Comparison of ENCODE assay signal across 1 cellular context in the genomic region with DNA sequence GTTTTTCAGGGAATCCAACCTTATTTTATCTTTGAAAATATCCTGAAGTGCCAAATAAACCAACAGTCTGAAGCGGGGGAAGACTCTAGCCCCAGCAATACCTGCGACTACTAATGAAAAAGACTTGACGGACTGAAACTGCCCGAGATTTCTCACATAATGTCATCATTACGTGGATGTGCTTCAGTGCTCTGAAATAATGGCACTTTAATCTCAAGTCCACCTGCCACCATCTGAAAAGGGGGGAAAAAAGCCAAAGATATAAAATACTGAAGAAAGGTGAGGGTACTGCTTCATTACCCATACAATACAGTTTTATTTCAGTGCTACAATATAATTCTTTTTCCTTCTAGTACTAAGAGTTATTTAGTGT.
TF ChIP-seq lines count a peak whose summit lies in the region.

No MANE protein-coding gene starts in this region.

TF ChIP-seq in WTC11, 78 proteins besides CTCF, POLR2A, EP300 and RAD21 (continued from another document):
- TF ChIP-seq, protein P1, sequence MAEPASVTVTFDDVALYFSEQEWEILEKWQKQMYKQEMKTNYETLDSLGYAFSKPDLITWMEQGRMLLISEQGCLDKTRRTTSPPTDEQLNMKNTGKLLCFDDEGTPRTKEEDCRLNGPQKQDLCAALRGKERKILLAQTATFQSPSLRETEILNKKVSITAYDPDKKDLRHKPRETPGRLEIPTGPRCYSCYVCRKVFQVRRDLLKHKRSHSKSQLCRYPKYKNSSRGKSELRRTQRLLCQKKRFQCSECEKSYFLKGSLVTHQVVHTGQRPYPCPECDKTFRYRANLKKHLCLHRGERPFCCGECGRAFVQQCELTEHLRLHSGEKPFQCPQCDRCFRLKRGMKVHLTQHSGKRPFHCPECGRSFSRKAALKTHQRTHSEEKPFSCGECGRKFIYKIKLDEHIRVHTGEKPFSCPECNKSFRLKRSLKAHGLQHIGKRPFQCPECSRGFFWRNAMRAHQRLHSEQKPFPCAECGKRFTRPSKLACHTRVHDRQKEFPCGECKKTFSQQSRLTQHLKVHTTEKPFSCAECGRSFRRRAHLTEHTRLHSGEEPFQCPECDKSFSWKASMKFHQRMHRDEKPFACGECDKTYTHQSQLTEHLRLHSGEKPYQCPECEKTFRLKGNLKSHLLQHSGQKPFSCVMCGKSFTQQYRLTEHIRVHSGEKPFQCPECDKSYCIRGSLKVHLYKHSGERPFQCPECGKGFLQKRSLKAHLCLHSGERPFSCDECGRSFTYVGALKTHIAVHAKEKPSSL (CRISPR knock-in tag; conservative IDR thresholded peaks at IDR 0.05) = no peak
- TF ChIP-seq ZNF671 (CRISPR knock-in tag; IDR thresholded peaks at IDR 0.05) = no peak
- TF ChIP-seq, protein P2, sequence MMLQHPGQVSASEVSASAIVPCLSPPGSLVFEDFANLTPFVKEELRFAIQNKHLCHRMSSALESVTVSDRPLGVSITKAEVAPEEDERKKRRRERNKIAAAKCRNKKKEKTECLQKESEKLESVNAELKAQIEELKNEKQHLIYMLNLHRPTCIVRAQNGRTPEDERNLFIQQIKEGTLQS (CRISPR knock-in tag; conservative IDR thresholded peaks at IDR 0.05) = no peak
- no peak for TF ChIP-seq SMAD4 (CRISPR knock-in tag; IDR thresholded peaks at IDR 0.05)
- TF ChIP-seq ZNF219 (CRISPR knock-in tag; IDR thresholded peaks at IDR 0.05; ENCODE audit: borderline replicate concordance) = no peak
- no peak for TF ChIP-seq GABPB1 (CRISPR knock-in tag; IDR thresholded peaks at IDR 0.05)
- TF ChIP-seq, protein P3, sequence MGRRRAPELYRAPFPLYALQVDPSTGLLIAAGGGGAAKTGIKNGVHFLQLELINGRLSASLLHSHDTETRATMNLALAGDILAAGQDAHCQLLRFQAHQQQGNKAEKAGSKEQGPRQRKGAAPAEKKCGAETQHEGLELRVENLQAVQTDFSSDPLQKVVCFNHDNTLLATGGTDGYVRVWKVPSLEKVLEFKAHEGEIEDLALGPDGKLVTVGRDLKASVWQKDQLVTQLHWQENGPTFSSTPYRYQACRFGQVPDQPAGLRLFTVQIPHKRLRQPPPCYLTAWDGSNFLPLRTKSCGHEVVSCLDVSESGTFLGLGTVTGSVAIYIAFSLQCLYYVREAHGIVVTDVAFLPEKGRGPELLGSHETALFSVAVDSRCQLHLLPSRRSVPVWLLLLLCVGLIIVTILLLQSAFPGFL (CRISPR knock-in tag; IDR thresholded peaks at IDR 0.05; ENCODE audit: borderline replicate concordance) = no peak
- TF ChIP-seq ZNF317 (CRISPR knock-in tag; IDR thresholded peaks at IDR 0.05; ENCODE audit: borderline replicate concordance, low read depth) = no peak
- TF ChIP-seq ZBTB21 (CRISPR knock-in tag; IDR thresholded peaks at IDR 0.05; ENCODE audit: borderline replicate concordance) = no peak
- TF ChIP-seq, protein P4, sequence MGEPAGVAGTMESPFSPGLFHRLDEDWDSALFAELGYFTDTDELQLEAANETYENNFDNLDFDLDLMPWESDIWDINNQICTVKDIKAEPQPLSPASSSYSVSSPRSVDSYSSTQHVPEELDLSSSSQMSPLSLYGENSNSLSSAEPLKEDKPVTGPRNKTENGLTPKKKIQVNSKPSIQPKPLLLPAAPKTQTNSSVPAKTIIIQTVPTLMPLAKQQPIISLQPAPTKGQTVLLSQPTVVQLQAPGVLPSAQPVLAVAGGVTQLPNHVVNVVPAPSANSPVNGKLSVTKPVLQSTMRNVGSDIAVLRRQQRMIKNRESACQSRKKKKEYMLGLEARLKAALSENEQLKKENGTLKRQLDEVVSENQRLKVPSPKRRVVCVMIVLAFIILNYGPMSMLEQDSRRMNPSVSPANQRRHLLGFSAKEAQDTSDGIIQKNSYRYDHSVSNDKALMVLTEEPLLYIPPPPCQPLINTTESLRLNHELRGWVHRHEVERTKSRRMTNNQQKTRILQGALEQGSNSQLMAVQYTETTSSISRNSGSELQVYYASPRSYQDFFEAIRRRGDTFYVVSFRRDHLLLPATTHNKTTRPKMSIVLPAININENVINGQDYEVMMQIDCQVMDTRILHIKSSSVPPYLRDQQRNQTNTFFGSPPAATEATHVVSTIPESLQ (CRISPR knock-in tag; IDR thresholded peaks at IDR 0.05) = no peak
